25 cellular contexts compared by ENCODE assay signal in genomic region chr20:50901301-50901700, GRCh38.
"Had no signal": no experiment of that assay in that cellular context is flagged by ENCODE, and none has a peak within 500 bp of the region (broad histone marks: within the 10 kb centered on the region; RNA-seq: fewer than 3 reads in every experiment).

No MANE protein-coding gene starts in this region.

- H3K27me3 Mint-ChIP-seq: activated B cell treated with CpG ODN at 0.5 μM for 24 hours; activated naive CD4-positive, alpha-beta T cell treated with anti-CD3 and anti-CD28 coated beads, Interleukin-2, amount 10 ng/mL, durations not matched to agents 7 days and 5 days; central memory CD8-positive, alpha-beta T cell; dendritic cell treated with granulocyte-macrophage colony-stimulating factor and Interleukin-4, amounts not matched to agents 40 ng/mL and 50 ng/mL, for 4 days; progenitor cell of endocrine pancreas; stimulated activated memory B cell treated with anti-CD40 and anti-IgM and Interleukin-4, amounts not matched to agents 10 μg/mL and 1 μg/mL and 100 μg/mL, for 72 hours had no signal

- H3K27ac ChIP-seq: esophagus squamous epithelium, left ventricle myocardium inferior, SJSA1, skin epidermis, suprapubic skin, tibial nerve had no signal

- ATAC-seq: mucosa of descending colon; sciatic nerve; stimulated activated memory B cell treated with anti-CD40 and anti-IgM and Interleukin-4, amounts not matched to agents 10 μg/mL and 1 μg/mL and 100 μg/mL, for 72 hours had no signal

- H3K9me3 ChIP-seq: esophagus squamous epithelium, left ventricle myocardium inferior, mucosa of descending colon, SJSA1, suprapubic skin, tibial nerve had no signal

- H3K27ac Mint-ChIP-seq: activated B cell treated with CpG ODN at 0.5 μM for 24 hours; activated naive CD4-positive, alpha-beta T cell treated with anti-CD3 and anti-CD28 coated beads, Interleukin-2, amount 10 ng/mL, durations not matched to agents 7 days and 5 days; activated T-helper 1 cell treated with anti-CD3 and anti-CD28 coated beads, Interleukin-12 subunit alpha, Interleukin-12 subunit beta, Interleukin-2, Interleukin-4 antibody, amounts not matched to agents 30 ng/mL and 10 ng/mL and 1 ng/mL, durations not matched to agents 14 hours and 24 hours and 36 hours; dendritic cell treated with granulocyte-macrophage colony-stimulating factor and Interleukin-4, amounts not matched to agents 40 ng/mL and 50 ng/mL, for 4 days; progenitor cell of endocrine pancreas; T-helper 2 cell treated with Interferon-gamma antibody and Interleukin-4, amounts not matched to agents 5 μg/mL and 100 μg/mL, for 36 hours had no signal

- DNase-seq: activated B cell treated with CpG ODN at 0.5 μM for 24 hours; activated CD4-positive, alpha-beta T cell treated with anti-CD3 and anti-CD28 coated beads, Interleukin-2, amount 50 U/mL, for 1 hour; activated gamma-delta T cell; activated naive CD4-positive, alpha-beta T cell treated with anti-CD3 and anti-CD28 coated beads, Interleukin-2, amount 10 ng/mL, durations not matched to agents 7 days and 5 days; activated T-cell treated with anti-CD3 and anti-CD28 coated beads for 4 hours; esophagus squamous epithelium; foreskin melanocyte; glutamatergic neuron; islet precursor cell; left ventricle myocardium inferior; mucosa of descending colon; stimulated activated CD4-positive, alpha-beta T cell treated with anti-CD3 and anti-CD28 coated beads, Interleukin-12 subunit alpha, Interleukin-12 subunit beta, amount 100 ng/mL, for 4 hours; stimulated activated CD4-positive, alpha-beta T cell treated with anti-CD3 and anti-CD28 coated beads, Interleukin-4, amount 100 ng/mL, for 4 hours; stimulated activated CD8-positive, alpha-beta memory T cell treated with anti-CD3 and anti-CD28 coated beads, Interleukin-4, amount 100 ng/mL, for 48 hours had no signal

- H3K4me1 Mint-ChIP-seq: activated naive CD4-positive, alpha-beta T cell treated with anti-CD3 and anti-CD28 coated beads, Interleukin-2, amount 10 ng/mL, durations not matched to agents 7 days and 5 days had no signal

- H3K9me3 Mint-ChIP-seq: activated B cell treated with CpG ODN at 0.5 μM for 24 hours; activated naive CD4-positive, alpha-beta T cell treated with anti-CD3 and anti-CD28 coated beads, Interleukin-2, amount 10 ng/mL, durations not matched to agents 7 days and 5 days; activated T-helper 1 cell treated with anti-CD3 and anti-CD28 coated beads, Interleukin-12 subunit alpha, Interleukin-12 subunit beta, Interleukin-2, Interleukin-4 antibody, amounts not matched to agents 30 ng/mL and 10 ng/mL and 1 ng/mL, durations not matched to agents 14 hours and 24 hours and 36 hours; central memory CD8-positive, alpha-beta T cell; dendritic cell treated with granulocyte-macrophage colony-stimulating factor and Interleukin-4, amounts not matched to agents 40 ng/mL and 50 ng/mL, for 4 days; stimulated activated memory B cell treated with anti-CD40 and anti-IgM and Interleukin-4, amounts not matched to agents 10 μg/mL and 1 μg/mL and 100 μg/mL, for 72 hours; T-helper 2 cell treated with Interferon-gamma antibody and Interleukin-4, amounts not matched to agents 5 μg/mL and 100 μg/mL, for 36 hours had no signal

- H3K4me3 Mint-ChIP-seq: activated B cell treated with CpG ODN at 0.5 μM for 24 hours; activated naive CD4-positive, alpha-beta T cell treated with anti-CD3 and anti-CD28 coated beads, Interleukin-2, amount 10 ng/mL, durations not matched to agents 7 days and 5 days; activated T-helper 1 cell treated with anti-CD3 and anti-CD28 coated beads, Interleukin-12 subunit alpha, Interleukin-12 subunit beta, Interleukin-2, Interleukin-4 antibody, amounts not matched to agents 30 ng/mL and 10 ng/mL and 1 ng/mL, durations not matched to agents 14 hours and 24 hours and 36 hours; central memory CD8-positive, alpha-beta T cell; dendritic cell treated with granulocyte-macrophage colony-stimulating factor and Interleukin-4, amounts not matched to agents 40 ng/mL and 50 ng/mL, for 4 days; stimulated activated memory B cell treated with anti-CD40 and anti-IgM and Interleukin-4, amounts not matched to agents 10 μg/mL and 1 μg/mL and 100 μg/mL, for 72 hours; T-helper 2 cell treated with Interferon-gamma antibody and Interleukin-4, amounts not matched to agents 5 μg/mL and 100 μg/mL, for 36 hours had no signal

- H3K27me3 ChIP-seq: esophagus squamous epithelium, SJSA1, suprapubic skin, tibial nerve had no signal
